ENCODE assay signal across 25 cellular contexts in the genomic region with DNA sequence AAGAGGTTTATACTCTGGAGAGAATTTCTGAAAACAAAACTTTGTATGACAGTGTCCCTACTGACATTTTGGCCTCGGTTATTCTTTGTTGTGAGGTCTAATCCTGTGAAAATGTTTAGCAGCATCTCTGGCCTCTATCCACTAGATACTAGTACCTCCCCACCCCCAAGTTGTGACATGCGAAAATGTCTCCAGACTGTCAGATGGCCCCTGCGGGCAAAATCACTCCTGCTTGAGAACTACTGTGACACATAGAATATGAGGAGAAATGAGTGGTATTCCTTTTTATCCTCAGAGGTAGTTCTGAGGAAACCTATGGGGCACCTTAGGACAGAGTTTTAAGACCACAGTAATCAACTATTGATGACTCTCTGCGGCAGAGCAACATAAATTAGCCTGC.
"Had no signal": no experiment of that assay in that cellular context is flagged by ENCODE, and none has a peak within 500 bp of the region (broad histone marks: within the 10 kb centered on the region; RNA-seq: fewer than 3 reads in every experiment).

No MANE protein-coding gene starts in this region.

- H3K9me3 ChIP-seq: colonic mucosa, esophagus muscularis mucosa, esophagus squamous epithelium, gastrocnemius medialis, gastroesophageal sphincter, heart left ventricle, heart right ventricle had no signal

- H3K4me3 Mint-ChIP-seq: dendritic cell treated with granulocyte-macrophage colony-stimulating factor and Interleukin-4, amounts not matched to agents 40 ng/mL and 50 ng/mL, for 4 days; effector memory CD8-positive, alpha-beta T cell; endodermal cell had no signal

- DNase-seq: colonic mucosa; cortex of kidney; dermis blood vessel endothelial cell; dorsolateral prefrontal cortex; effector CD4-positive, alpha-beta T cell; effector CD8-positive, alpha-beta T cell; effector memory CD4-positive, alpha-beta T cell; effector memory CD8-positive, alpha-beta T cell; endodermal cell; erythroblast; esophagus squamous epithelium; foreskin fibroblast; foreskin keratinocyte; foreskin melanocyte; gastrocnemius medialis; glutamatergic neuron; head of caudate nucleus; heart left ventricle; heart right ventricle had no signal

- H3K27ac ChIP-seq: colonic mucosa, coronary artery, dorsolateral prefrontal cortex, epithelial cell of prostate, esophagus muscularis mucosa, esophagus squamous epithelium, foreskin keratinocyte, gastrocnemius medialis, gastroesophageal sphincter, heart left ventricle, heart right ventricle had no signal

- H3K4me1 ChIP-seq: colonic mucosa, esophagus squamous epithelium, foreskin keratinocyte, gastroesophageal sphincter had no signal

- ATAC-seq: effector memory CD8-positive, alpha-beta T cell; esophagus mucosa; foreskin keratinocyte; gastrocnemius medialis; gastroesophageal sphincter; heart left ventricle; heart right ventricle had no signal

- H3K27ac Mint-ChIP-seq: dendritic cell treated with granulocyte-macrophage colony-stimulating factor and Interleukin-4, amounts not matched to agents 40 ng/mL and 50 ng/mL, for 4 days; effector memory CD8-positive, alpha-beta T cell; endodermal cell had no signal

- H3K36me3 ChIP-seq: colonic mucosa had no signal

- H3K4me3 ChIP-seq: colonic mucosa, coronary artery, dorsolateral prefrontal cortex, esophagus muscularis mucosa, esophagus squamous epithelium, gastrocnemius medialis, gastroesophageal sphincter, heart left ventricle, heart right ventricle had no signal

- H3K27me3 ChIP-seq: colonic mucosa, dorsolateral prefrontal cortex, esophagus muscularis mucosa, esophagus squamous epithelium, foreskin keratinocyte, gastrocnemius medialis, gastroesophageal sphincter, heart left ventricle, heart right ventricle had no signal

- H3K9me3 Mint-ChIP-seq: dendritic cell treated with granulocyte-macrophage colony-stimulating factor and Interleukin-4, amounts not matched to agents 40 ng/mL and 50 ng/mL, for 4 days; endodermal cell had no signal
